Comparison of ENCODE assay signal across 25 cellular contexts in the genomic region with DNA sequence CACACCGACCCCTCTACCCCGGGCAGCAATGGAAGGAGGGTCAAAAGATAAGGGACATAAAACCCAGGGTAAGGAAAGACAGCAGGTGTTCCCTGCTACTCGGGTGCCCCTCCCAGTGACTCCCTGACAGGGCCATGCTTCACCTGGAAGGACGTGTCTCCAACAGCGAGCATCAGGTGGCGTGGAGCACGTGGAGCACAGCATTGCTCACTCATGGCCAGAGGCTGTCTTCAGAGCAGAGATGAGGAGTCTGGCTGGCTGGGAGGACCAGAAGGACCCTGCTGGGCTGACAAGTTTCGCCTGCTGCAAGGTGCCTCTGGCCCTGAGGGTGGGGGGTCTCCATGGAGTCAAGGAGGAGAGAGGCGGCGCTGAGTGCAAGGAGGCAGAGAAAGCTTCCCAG. TPM values are rescaled to one million over a fixed set of nuclear protein-coding genes. Genes with fewer than 3 reads are reported as not detected.
"Had no signal": no experiment of that assay in that cellular context is flagged by ENCODE, and none has a peak within 500 bp of the region (broad histone marks: within the 10 kb centered on the region; RNA-seq: fewer than 3 reads in every experiment).

No MANE protein-coding gene starts in this region.

- H3K27ac ChIP-seq: breast epithelium, spleen, suprapubic skin, transverse colon had no signal

- H3K9me3 ChIP-seq: breast epithelium, mucosa of descending colon, spleen, suprapubic skin, transverse colon had no signal

- H3K4me1 ChIP-seq: breast epithelium, spleen, transverse colon had no signal

- ATAC-seq: activated CD8-positive, alpha-beta memory T cell treated with anti-CD3 and anti-CD28 coated beads, Interleukin-2, amount 10 ng/mL, durations not matched to agents 7 days and 5 days; activated CD8-positive, alpha-beta T cell treated with anti-CD3 and anti-CD28 coated beads, Interleukin-2, amount 10 ng/mL, durations not matched to agents 7 days and 5 days; activated naive CD4-positive, alpha-beta T cell treated with anti-CD3 and anti-CD28 coated beads, Interleukin-2, amount 50 U/mL, for 72 hours; left cardiac atrium; left ventricle myocardium superior; mucosa of descending colon; natural killer cell treated with Interleukin-12 subunit alpha and Interleukin-12 subunit beta and Interleukin-15 and Interleukin-18, amount 100 ng/mL, for 72 hours; right cardiac atrium had no signal

- DNase-seq: activated B cell treated with CpG ODN at 0.5 μM for 24 hours; activated CD8-positive, alpha-beta memory T cell treated with anti-CD3 and anti-CD28 coated beads, Interleukin-2, amount 10 ng/mL, durations not matched to agents 7 days and 5 days; activated CD8-positive, alpha-beta T cell treated with anti-CD3 and anti-CD28 coated beads, Interleukin-2, amount 10 ng/mL, durations not matched to agents 7 days and 5 days; activated naive CD4-positive, alpha-beta T cell; activated T-cell treated with anti-CD3 and anti-CD28 coated beads, Interleukin-2, amount 50 U/mL, for 48 hours; effector CD8-positive, alpha-beta T cell; head of caudate nucleus; hippocampal formation; left cardiac atrium; left ventricle myocardium superior; mucosa of descending colon; posterior cingulate gyrus; right cardiac atrium; spleen; stimulated activated naive CD4-positive, alpha-beta T cell; transverse colon had no signal

- H3K36me3 ChIP-seq: breast epithelium, spleen, suprapubic skin, transverse colon had no signal

- H3K4me3 ChIP-seq: breast epithelium, mucosa of descending colon, spleen, suprapubic skin, transverse colon had no signal

RNA-seq across cellular contexts. Expression of a gene that starts 15.3 kb away (rescaled TPM):
- total RNA-seq: activated CD8-positive, alpha-beta memory T cell treated with anti-CD3 and anti-CD28 coated beads, Interleukin-2, amount 10 ng/mL, durations not matched to agents 7 days and 5 days; activated CD8-positive, alpha-beta T cell treated with anti-CD3 and anti-CD28 coated beads, Interleukin-2, amount 10 ng/mL, durations not matched to agents 7 days and 5 days; activated T-helper 2 cell treated with anti-CD3 and anti-CD28 coated beads, Interferon-gamma antibody, Interleukin-2, Interleukin-4, amounts not matched to agents 10 μg/mL and 5 μg/mL and 100 μg/mL, durations not matched to agents 14 hours and 24 hours and 36 hours; epithelial cell of proximal tubule; myocyte; natural killer cell treated with Interleukin-12 subunit alpha and Interleukin-12 subunit beta and Interleukin-15 and Interleukin-18, amount 100 ng/mL, for 72 hours; osteoblast; spleen; transverse colon had no signal
- polyA plus RNA-seq: keratinocyte, spleen had no signal
